ENCODE assay signal across 14 cellular contexts in the genomic region with DNA sequence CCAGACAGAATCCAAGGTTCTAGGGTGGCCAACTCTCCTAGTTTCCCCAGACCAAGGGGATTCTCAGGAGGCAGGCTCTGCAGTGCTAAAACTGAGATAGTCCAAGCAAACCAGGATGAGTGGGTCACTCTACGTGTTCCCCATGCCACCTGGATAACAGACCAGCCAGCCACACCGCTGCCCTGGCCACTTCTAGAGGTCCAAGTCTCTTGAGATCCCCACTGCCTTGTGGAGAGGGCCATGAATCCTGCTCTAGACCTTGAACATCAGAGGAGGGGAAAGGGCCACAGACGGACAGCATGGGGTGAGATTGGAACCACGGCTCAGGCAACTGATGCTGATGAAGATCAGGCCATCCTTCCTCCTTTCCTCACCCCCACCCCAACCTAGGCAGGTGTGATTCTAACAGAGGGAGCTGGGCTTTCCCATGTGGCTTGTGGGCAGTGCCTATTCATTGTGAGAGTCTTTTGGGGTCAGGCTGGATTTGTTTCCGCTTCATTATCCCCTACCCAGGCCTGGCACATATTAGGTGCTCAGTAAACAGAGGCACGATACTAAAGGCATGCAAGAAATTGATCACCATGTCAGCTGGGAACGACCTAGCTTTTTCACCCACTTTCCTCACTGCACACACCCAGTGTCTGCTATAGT. TPM values are rescaled to one million over a fixed set of nuclear protein-coding genes. Genes with fewer than 3 reads are reported as not detected.
A peak's percentile ranks its signal among the peaks of the same experiment; 100 is the strongest.
DNase-seq lines count a peak whose midpoint lies in the region; ATAC-seq and TF ChIP-seq lines count a peak whose summit lies in the region.
"Had no signal": no experiment of that assay in that cellular context is flagged by ENCODE, and none has a peak within 500 bp of the region (broad histone marks: within the 10 kb centered on the region; RNA-seq: fewer than 3 reads in every experiment).

No MANE protein-coding gene starts in this region.

- no peaks in the 10 kb centered on the region for H3K36me3 Mint-ChIP-seq in activated CD4-positive, alpha-beta T cell treated with anti-CD3 and anti-CD28 coated beads, Interleukin-2, amount 10 ng/mL, durations not matched to agents 7 days and 5 days (ENCODE audit: low read depth)
- H3K36me3 Mint-ChIP-seq: brain had no signal

- WGBS in heart right ventricle, 2 donors = 93 to 94% methylated on average over 7 of the region's 7 CpGs

- intact Hi-C loops in heart right ventricle (cut with DNase I) = loop anchor here in 1 of 10 donors (5.0 kb wide), 1 partner anchor 82 kb away; no protein-coding TSS in a partner anchor

- H3K9me3 Mint-ChIP-seq in activated CD4-positive, alpha-beta T cell treated with anti-CD3 and anti-CD28 coated beads, Interleukin-2, amount 10 ng/mL, durations not matched to agents 7 days and 5 days = no peaks in the 10 kb centered on the region

- peak; percentile 7 for DNase-seq in activated CD4-positive, alpha-beta T cell treated with anti-CD3 and anti-CD28 coated beads, Interleukin-2, amount 10 ng/mL, durations not matched to agents 7 days and 5 days
- no peak for DNase-seq in activated CD4-positive, alpha-beta T cell treated with anti-CD3 and anti-CD28 coated beads, Interleukin-2, amount 50 U/mL, for 1 hour
- DNase-seq in stimulated activated CD8-positive, alpha-beta memory T cell treated with anti-CD3 and anti-CD28 coated beads, Interleukin-4, amount 100 ng/mL, for 48 hours = peak; percentile 53
- DNase-seq in NCI-H1436 (lab: John Stamatoyannopoulos, UW) = no peak
- DNase-seq in heart right ventricle = no peak
- no peak for DNase-seq in SIG-M5 treated with dmso at 0.1 percent for 504 hours (lab: John Stamatoyannopoulos, UW; ENCODE audit: unreplicated experiment)
- DNase-seq: Calu3, OCI-M1 had no signal

- peaks cover 13% of the 10 kb centered on the region for H3K27me3 Mint-ChIP-seq in activated CD4-positive, alpha-beta T cell treated with anti-CD3 and anti-CD28 coated beads, Interleukin-2, amount 10 ng/mL, durations not matched to agents 7 days and 5 days

- H3K9me3 ChIP-seq in heart right ventricle = peaks cover 0 to 5% (median 0%) of the 10 kb centered on the region in 11 donors
- H3K9me3 ChIP-seq: tibial nerve had no signal

- peaks cover 0 to 20% (median 1%) of the 10 kb centered on the region in 9 donors for H3K4me1 ChIP-seq in heart right ventricle

- peaks cover 0 to 8% (median 0%) of the 10 kb centered on the region in 7 donors for H3K27me3 ChIP-seq in heart right ventricle
- H3K27me3 ChIP-seq: tibial nerve had no signal

- H3K4me3 Mint-ChIP-seq in activated CD4-positive, alpha-beta T cell treated with anti-CD3 and anti-CD28 coated beads, Interleukin-2, amount 10 ng/mL, durations not matched to agents 7 days and 5 days = no peak overlapping the region
- H3K4me3 Mint-ChIP-seq: brain had no signal

- H3K4me1 Mint-ChIP-seq in activated CD4-positive, alpha-beta T cell treated with anti-CD3 and anti-CD28 coated beads, Interleukin-2, amount 10 ng/mL, durations not matched to agents 7 days and 5 days = no peaks in the 10 kb centered on the region
- H3K4me1 Mint-ChIP-seq: brain had no signal

- ATAC-seq in GM21381 (IDR thresholded peaks at IDR 0.05; ENCODE audit: unreplicated experiment) (peak; percentile 59), HG03432 (IDR thresholded peaks at IDR 0.05; ENCODE audit: unreplicated experiment) (peak; percentile 69), heart right ventricle (no peak)

- CTCF ChIA-PET in activated CD4-positive, alpha-beta T cell treated with anti-CD3 and anti-CD28 coated beads, Interleukin-2, amount 10 ng/mL, durations not matched to agents 7 days and 5 days (lab: Charles Lee) = interaction anchor here (2.4 kb wide), 1 partner anchor 14 kb away, joined by 7 read pairs; no protein-coding TSS in a partner anchor

- no peak overlapping the region for H3K4me3 ChIP-seq in heart right ventricle
- H3K4me3 ChIP-seq: tibial nerve had no signal

- POLR2A ChIA-PET in activated CD4-positive, alpha-beta T cell treated with anti-CD3 and anti-CD28 coated beads, Interleukin-2, amount 10 ng/mL, durations not matched to agents 7 days and 5 days (lab: Charles Lee) = interaction anchor here (0.5 kb wide), 1 partner anchor 98 kb away, joined by 6 read pairs; no protein-coding TSS in a partner anchor

- no peak overlapping the region for H3K27ac Mint-ChIP-seq in activated CD4-positive, alpha-beta T cell treated with anti-CD3 and anti-CD28 coated beads, Interleukin-2, amount 10 ng/mL, durations not matched to agents 7 days and 5 days
- H3K27ac Mint-ChIP-seq: brain had no signal

- no peak for TF ChIP-seq CTCF in heart right ventricle (IDR thresholded peaks at IDR 0.05)

- no peak overlapping the region for H3K27ac ChIP-seq in heart right ventricle
- H3K27ac ChIP-seq: tibial nerve had no signal

- no peaks in the 10 kb centered on the region for H3K36me3 ChIP-seq in heart right ventricle
- H3K36me3 ChIP-seq: tibial nerve had no signal

RNA-seq across cellular contexts. Expression of a gene that starts 16.8 kb away (rescaled TPM):
- not detected for total RNA-seq in activated CD4-positive, alpha-beta T cell treated with anti-CD3 and anti-CD28 coated beads, Interleukin-2, amount 10 ng/mL, durations not matched to agents 7 days and 5 days
- under 1 TPM in 5 of 10 donors, not detected in 5; 0.13 to 0.44 (median 0.23) TPM for total RNA-seq in heart right ventricle
- polyA plus RNA-seq in heart right ventricle = under 1 TPM; 0.04 to 0.15 TPM
- total RNA-seq: A673, glomerular endothelial cell had no signal

RNA-seq across cellular contexts. Expression of a gene that starts 41.6 kb away (rescaled TPM):
- total RNA-seq in activated CD4-positive, alpha-beta T cell treated with anti-CD3 and anti-CD28 coated beads, Interleukin-2, amount 10 ng/mL, durations not matched to agents 7 days and 5 days = 10 to 100 TPM; 21.5 to 24.6 TPM
- 10 to 100 TPM in 3 of 10 donors, 1 to 10 TPM in 7; 5.1 to 50.8 (median 8.7) TPM for total RNA-seq in heart right ventricle
- 10 to 100 TPM in 1 of 2 donors, 1 to 10 TPM in 1; 2.1 to 25.3 TPM for polyA plus RNA-seq in heart right ventricle
- total RNA-seq: A673 had no signal

Comparison
In these comparisons a context has a peak if more than half of its experiments do, and no peak if none do; other contexts are left out.
1. DNase-seq: peak in activated CD4-positive, alpha-beta T cell treated with anti-CD3 and anti-CD28 coated beads, Interleukin-2, amount 10 ng/mL, durations not matched to agents 7 days and 5 days (single experiment) and stimulated activated CD8-positive, alpha-beta memory T cell treated with anti-CD3 and anti-CD28 coated beads, Interleukin-4, amount 100 ng/mL, for 48 hours (single experiment); none in activated CD4-positive, alpha-beta T cell treated with anti-CD3 and anti-CD28 coated beads, Interleukin-2, amount 50 U/mL, for 1 hour (single experiment), NCI-H1436 (single experiment), heart right ventricle (0 of 2) and SIG-M5 treated with dmso at 0.1 percent for 504 hours (single experiment).
2. ATAC-seq: peak in GM21381 (single experiment) and HG03432 (single experiment); none in heart right ventricle (0 of 8).